ENCODE assay signal across 17 cellular contexts in the genomic region with DNA sequence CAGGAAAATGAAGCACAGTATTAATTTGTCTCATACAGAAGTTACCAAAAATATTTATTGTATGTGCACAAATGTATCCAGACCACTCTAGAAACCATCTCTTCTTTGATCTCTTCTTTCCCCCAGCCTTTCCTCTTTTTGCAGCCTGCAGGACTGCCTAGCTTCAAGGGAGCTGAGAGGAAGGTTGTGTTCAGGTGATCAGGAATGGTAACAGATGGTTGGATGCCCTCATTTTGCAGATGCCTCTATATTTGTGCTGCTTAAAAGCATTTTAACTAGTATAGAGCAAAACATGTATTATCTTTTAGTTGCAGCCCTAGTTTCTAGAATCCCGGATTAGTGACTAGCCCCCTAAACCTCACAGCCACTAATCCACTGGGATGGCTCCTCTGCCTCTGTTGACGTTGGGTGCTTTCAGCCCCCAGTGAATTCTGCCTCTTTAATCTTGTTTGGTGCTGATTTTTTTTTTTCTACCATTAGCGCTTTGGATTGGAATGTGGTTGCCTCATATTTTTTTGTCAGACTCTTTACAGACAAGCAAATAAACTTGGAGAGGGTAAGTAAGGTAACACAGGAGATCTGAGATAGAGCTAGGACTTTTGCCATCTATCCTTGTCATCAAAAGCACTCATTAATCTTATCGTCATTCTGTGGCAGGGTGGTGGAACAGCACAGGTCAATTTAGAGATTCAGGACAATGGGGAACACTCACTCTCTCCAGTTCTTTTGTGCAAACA.
DNase-seq lines count a peak whose midpoint lies in the region; ATAC-seq, FAIRE-seq and TF ChIP-seq lines count a peak whose summit lies in the region.
"Had no signal": no experiment of that assay in that cellular context is flagged by ENCODE, and none has a peak within 500 bp of the region (broad histone marks: within the 10 kb centered on the region; RNA-seq: fewer than 3 reads in every experiment).

No MANE protein-coding gene starts in this region.

- DNase-seq in A549 (ENCODE audit: low read depth in 1 of 2, low spot score in 1 of 2) = no peak
- no peak for DNase-seq in HFFc6
- DNase-seq in body of pancreas = no peak
- DNase-seq in 8988T = no peak
- DNase-seq: activated CD8-positive, alpha-beta T cell treated with anti-CD3 and anti-CD28 coated beads, Interleukin-2, amount 10 ng/mL, durations not matched to agents 7 days and 5 days; activated naive CD4-positive, alpha-beta T cell; AML-193; NCI-H510A treated with DMSO at 0.1 percent for 48 hours; RPMI8226; T1000; tibial artery had no signal

- H3K4me3 ChIP-seq in A549 = no peak overlapping the region
- H3K4me3 ChIP-seq in body of pancreas = no peak overlapping the region
- no peak overlapping the region for H3K4me3 ChIP-seq in muscle layer of colon (ENCODE audit: low read depth in 1 of 2, low read length in 2 of 2)
- H3K4me3 ChIP-seq: esophagus muscularis mucosa, tibial artery had no signal

- H3K27ac ChIP-seq in A549 (peak overlapping the region; percentile 18 to 38; a peak in 3 of 6 replicates), body of pancreas (no peak overlapping the region), muscle layer of colon (ENCODE audit: low read depth, low read length) (peak overlapping the region; percentile 27)
- H3K27ac ChIP-seq: esophagus muscularis mucosa, tibial artery had no signal

- peaks cover 24% of the 10 kb centered on the region for H3K4me1 ChIP-seq in A549
- no peaks in the 10 kb centered on the region for H3K4me1 ChIP-seq in body of pancreas
- H3K4me1 ChIP-seq in muscle layer of colon (ENCODE audit: insufficient read depth, low read length) = peaks cover 35% of the 10 kb centered on the region

- H3K36me3 ChIP-seq in body of pancreas (replicated peaks in 1 of 2; ENCODE audit: insufficient read depth in 1 of 2, low read depth in 2 of 2) = no peaks in the 10 kb centered on the region
- peaks cover 9% of the 10 kb centered on the region for H3K36me3 ChIP-seq in muscle layer of colon (ENCODE audit: insufficient read depth, low read length)
- H3K36me3 ChIP-seq: esophagus muscularis mucosa, tibial artery had no signal

- POLR2A ChIA-PET in A549 (lab: Yijun Ruan, JAX) = interaction anchor here (1.2 kb wide), 1 partner anchor 198 kb away, joined by 5 read pairs; no protein-coding TSS in a partner anchor

- H3K9me3 ChIP-seq in A549 (no peaks in the 10 kb centered on the region; the same call in 2 of the 3 replicates), body of pancreas (no peaks in the 10 kb centered on the region), muscle layer of colon (ENCODE audit: low read length) (no peaks in the 10 kb centered on the region)
- H3K9me3 ChIP-seq: tibial artery had no signal

- TF ChIP-seq EP300 in A549 (IDR thresholded peaks at IDR 0.05) = no peak

- H3K9me3 Mint-ChIP-seq in HFFc6 = peaks cover 6% of the 10 kb centered on the region

- peaks cover 12% of the 10 kb centered on the region; the same call in 1 of the 2 replicates for H3K36me3 Mint-ChIP-seq in HFFc6 (ENCODE audit: low read depth)

- no peak overlapping the region for H3K4me3 Mint-ChIP-seq in HFFc6
- H3K4me3 Mint-ChIP-seq: activated CD8-positive, alpha-beta T cell treated with anti-CD3 and anti-CD28 coated beads, Interleukin-2, amount 10 ng/mL, durations not matched to agents 7 days and 5 days had no signal

- 6% methylated on average over 4 of the region's 4 CpGs for WGBS in A549 (ENCODE audit: missing lambda C conversion rate)
- 16 to 25% methylated on average over 4 of the region's 4 CpGs for WGBS in body of pancreas, 2 donors

- TF ChIP-seq CTCF in A549 (IDR thresholded peaks at IDR 0.05) (no peak), HFFc6 (IDR thresholded peaks at IDR 0.05) (no peak), body of pancreas (IDR thresholded peaks at IDR 0.05) (no peak)

- ATAC-seq in A549 (no peak), body of pancreas (peak; percentile 63), HG02938 (IDR thresholded peaks at IDR 0.05; ENCODE audit: unreplicated experiment) (no peak), GM18868 (IDR thresholded peaks at IDR 0.05; ENCODE audit: unreplicated experiment) (no peak), GM18502 (IDR thresholded peaks at IDR 0.05; ENCODE audit: poor library complexity, unreplicated experiment) (no peak)
- ATAC-seq: activated CD8-positive, alpha-beta T cell treated with anti-CD3 and anti-CD28 coated beads, Interleukin-2, amount 10 ng/mL, durations not matched to agents 7 days and 5 days had no signal

- FAIRE-seq in A549 (lab: Jason Lieb, UNC) = no peak
- FAIRE-seq: GM18507 had no signal

- peaks cover 1% of the 10 kb centered on the region; the same call in 1 of the 2 replicates for H3K27me3 Mint-ChIP-seq in HFFc6 (ENCODE audit: insufficient read depth)

- intact Hi-C loops in body of pancreas (cut with DNase I) = no loop called here

- H3K9ac ChIP-seq in muscle layer of colon (ENCODE audit: low read length) = no peak overlapping the region

- H3K4me1 Mint-ChIP-seq in HFFc6 (ENCODE audit: low read depth) = peaks cover 56% of the 10 kb centered on the region

- peak overlapping the region; percentile 56 for H3K4me2 ChIP-seq in A549

- TF ChIP-seq POLR2A in A549 (IDR thresholded peaks at IDR 0.05; ENCODE audit: low read length) = no peak
- no peak for TF ChIP-seq POLR2A in body of pancreas (IDR thresholded peaks at IDR 0.05)

- no peak for TF ChIP-seq RAD21 in A549 (conservative IDR thresholded peaks at IDR 0.05 in 1 of 2, IDR thresholded peaks at IDR 0.05 in 1 of 2)

- H3K27ac Mint-ChIP-seq in HFFc6 = peak overlapping the region; percentile 25
- H3K27ac Mint-ChIP-seq: activated CD8-positive, alpha-beta T cell treated with anti-CD3 and anti-CD28 coated beads, Interleukin-2, amount 10 ng/mL, durations not matched to agents 7 days and 5 days had no signal

- H3K27me3 ChIP-seq in body of pancreas (no peaks in the 10 kb centered on the region), muscle layer of colon (ENCODE audit: control insufficient read depth in 1 of 2, insufficient read depth in 2 of 2, low read length in 2 of 2) (no peaks in the 10 kb centered on the region)
- H3K27me3 ChIP-seq: esophagus muscularis mucosa had no signal

- CTCF ChIA-PET in A549 (lab: Yijun Ruan, JAX) = interaction anchor here (3.4 kb wide), 1 partner anchor 10 kb away, joined by 20 read pairs; no protein-coding TSS in a partner anchor

TF ChIP-seq in A549, 52 proteins besides CTCF, POLR2A, EP300 and RAD21:
- TF ChIP-seq USF2 (IDR thresholded peaks at IDR 0.05) = no peak
- 0 out of 4 replicates have a peak, but pooled peaks of 1 of the 2 experiments have one; percentile 13 for TF ChIP-seq CEBPB (IDR thresholded peaks at IDR 0.05)
- TF ChIP-seq FOSB (CRISPR knock-in tag; IDR thresholded peaks at IDR 0.05) = no peak

Comparison
In these comparisons a context has a peak if more than half of its experiments do, and no peak if none do; other contexts are left out.
1. H3K27ac ChIP-seq: peak in A549 (2 of 2) and muscle layer of colon (single experiment); none in body of pancreas (0 of 4).